In genomic region chr17:50635720-50636144, GRCh38 we compare ENCODE assay signal across 1 cellular context.
TF ChIP-seq lines count a peak whose summit lies in the region.

No MANE protein-coding gene starts in this region.

TF ChIP-seq in HepG2, 621 proteins besides CTCF, POLR2A, EP300 and RAD21 (continued from another document):
- no peak for TF ChIP-seq PAXIP1 (CRISPR knock-in tag; conservative IDR thresholded peaks at IDR 0.05)
- TF ChIP-seq MAFK (conservative IDR thresholded peaks at IDR 0.05 in 1 of 2, IDR thresholded peaks at IDR 0.05 in 1 of 2; ENCODE audit: low read length in 2 of 2) = no peak
- TF ChIP-seq RBFOX2 (IDR thresholded peaks at IDR 0.05; ENCODE audit: low read depth, low read length) = no peak
- TF ChIP-seq ZNF263 (CRISPR knock-in tag; IDR thresholded peaks at IDR 0.05) = 0 out of 2 replicates have a peak, but pooled peaks have one; percentile 17
- TF ChIP-seq BRCA1 (CRISPR knock-in tag; IDR thresholded peaks at IDR 0.05) = no peak
- no peak for TF ChIP-seq TEF (CRISPR knock-in tag; IDR thresholded peaks at IDR 0.05)
- TF ChIP-seq CEBPG (CRISPR knock-in tag; IDR thresholded peaks at IDR 0.05) = no peak
- no peak for TF ChIP-seq REXO4 (CRISPR knock-in tag; IDR thresholded peaks at IDR 0.05; ENCODE audit: borderline replicate concordance)
- no peak for TF ChIP-seq TGIF2 (CRISPR knock-in tag; IDR thresholded peaks at IDR 0.05)
- TF ChIP-seq HNRNPUL1 (IDR thresholded peaks at IDR 0.05; ENCODE audit: low read depth, low read length) = no peak
- no peak for TF ChIP-seq SALL2 (CRISPR knock-in tag; IDR thresholded peaks at IDR 0.05)
- no peak for TF ChIP-seq ZSCAN21 (CRISPR knock-in tag; IDR thresholded peaks at IDR 0.05; ENCODE audit: borderline replicate concordance)
- TF ChIP-seq RELA (CRISPR knock-in tag; IDR thresholded peaks at IDR 0.05) = no peak
- no peak for TF ChIP-seq MTERF4 (CRISPR knock-in tag; IDR thresholded peaks at IDR 0.05)
- TF ChIP-seq, protein P1, sequence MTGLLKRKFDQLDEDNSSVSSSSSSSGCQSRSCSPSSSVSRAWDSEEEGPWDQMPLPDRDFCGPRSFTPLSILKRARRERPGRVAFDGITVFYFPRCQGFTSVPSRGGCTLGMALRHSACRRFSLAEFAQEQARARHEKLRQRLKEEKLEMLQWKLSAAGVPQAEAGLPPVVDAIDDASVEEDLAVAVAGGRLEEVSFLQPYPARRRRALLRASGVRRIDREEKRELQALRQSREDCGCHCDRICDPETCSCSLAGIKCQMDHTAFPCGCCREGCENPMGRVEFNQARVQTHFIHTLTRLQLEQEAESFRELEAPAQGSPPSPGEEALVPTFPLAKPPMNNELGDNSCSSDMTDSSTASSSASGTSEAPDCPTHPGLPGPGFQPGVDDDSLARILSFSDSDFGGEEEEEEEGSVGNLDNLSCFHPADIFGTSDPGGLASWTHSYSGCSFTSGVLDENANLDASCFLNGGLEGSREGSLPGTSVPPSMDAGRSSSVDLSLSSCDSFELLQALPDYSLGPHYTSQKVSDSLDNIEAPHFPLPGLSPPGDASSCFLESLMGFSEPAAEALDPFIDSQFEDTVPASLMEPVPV (CRISPR knock-in tag; IDR thresholded peaks at IDR 0.05) = no peak
- TF ChIP-seq ETV6 (CRISPR knock-in tag; conservative IDR thresholded peaks at IDR 0.05) = 0 out of 2 replicates have a peak, but pooled peaks have one; percentile 38
- no peak for TF ChIP-seq CEBPB (IDR thresholded peaks at IDR 0.05; ENCODE audit: borderline replicate concordance, low read depth, low read length)
- TF ChIP-seq MYC (CRISPR knock-in tag; IDR thresholded peaks at IDR 0.05; ENCODE audit: borderline replicate concordance) = no peak
- no peak for TF ChIP-seq ZNF331 (CRISPR knock-in tag; IDR thresholded peaks at IDR 0.05)
- TF ChIP-seq ISL2 (CRISPR knock-in tag; IDR thresholded peaks at IDR 0.05) = no peak
- no peak for TF ChIP-seq FOXK2 (IDR thresholded peaks at IDR 0.05)
- TF ChIP-seq ZFP90 (CRISPR knock-in tag; IDR thresholded peaks at IDR 0.05; ENCODE audit: borderline replicate concordance) = 0 out of 2 replicates have a peak, but pooled peaks have one; percentile 14
- TF ChIP-seq ZFP62 (CRISPR knock-in tag; IDR thresholded peaks at IDR 0.05) = no peak
- TF ChIP-seq ZNF784 (CRISPR knock-in tag; IDR thresholded peaks at IDR 0.05; ENCODE audit: borderline replicate concordance) = no peak
- TF ChIP-seq ZSCAN20 (CRISPR knock-in tag; IDR thresholded peaks at IDR 0.05; ENCODE audit: borderline replicate concordance) = 0 out of 2 replicates have a peak, but pooled peaks have one; percentile 4
- TF ChIP-seq ELF1 (CRISPR knock-in tag; IDR thresholded peaks at IDR 0.05) = no peak
- TF ChIP-seq HIVEP1 (CRISPR knock-in tag; IDR thresholded peaks at IDR 0.05) = no peak
- TF ChIP-seq ARNT2 (CRISPR knock-in tag; IDR thresholded peaks at IDR 0.05; ENCODE audit: low read depth) = peak; percentile 9; the same call in 1 of the 2 replicates
- TF ChIP-seq NFKB2 (CRISPR knock-in tag; IDR thresholded peaks at IDR 0.05; ENCODE audit: borderline replicate concordance) = no peak
- 0 out of 2 replicates have a peak, but pooled peaks have one; percentile 25 for TF ChIP-seq ZNF766 (CRISPR knock-in tag; IDR thresholded peaks at IDR 0.05; ENCODE audit: borderline replicate concordance)
- no peak for TF ChIP-seq ZNF343 (CRISPR knock-in tag; IDR thresholded peaks at IDR 0.05)
- TF ChIP-seq CCDC6 (CRISPR knock-in tag; IDR thresholded peaks at IDR 0.05) = 0 out of 2 replicates have a peak, but pooled peaks have one; percentile 50
- no peak for TF ChIP-seq EZH2 (conservative IDR thresholded peaks at IDR 0.05; ENCODE audit: low read depth, low read length)
- TF ChIP-seq, protein P2, sequence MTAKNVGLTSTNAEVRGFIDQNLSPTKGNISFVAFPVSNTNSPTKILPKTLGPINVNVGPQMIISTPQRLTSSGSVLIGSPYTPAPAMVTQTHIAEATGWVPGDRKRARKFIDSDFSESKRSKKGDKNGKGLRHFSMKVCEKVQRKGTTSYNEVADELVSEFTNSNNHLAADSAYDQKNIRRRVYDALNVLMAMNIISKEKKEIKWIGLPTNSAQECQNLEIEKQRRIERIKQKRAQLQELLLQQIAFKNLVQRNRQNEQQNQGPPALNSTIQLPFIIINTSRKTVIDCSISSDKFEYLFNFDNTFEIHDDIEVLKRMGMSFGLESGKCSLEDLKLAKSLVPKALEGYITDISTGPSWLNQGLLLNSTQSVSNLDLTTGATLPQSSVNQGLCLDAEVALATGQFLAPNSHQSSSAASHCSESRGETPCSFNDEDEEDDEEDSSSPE (CRISPR knock-in tag; IDR thresholded peaks at IDR 0.05) = no peak
- no peak for TF ChIP-seq REL (CRISPR knock-in tag; conservative IDR thresholded peaks at IDR 0.05)
- TF ChIP-seq ZFAT (CRISPR knock-in tag; conservative IDR thresholded peaks at IDR 0.05) = peak; percentile 64; the same call in 1 of the 2 replicates
- TF ChIP-seq PAWR (CRISPR knock-in tag; IDR thresholded peaks at IDR 0.05; ENCODE audit: borderline replicate concordance) = no peak
- TF ChIP-seq, protein P3, sequence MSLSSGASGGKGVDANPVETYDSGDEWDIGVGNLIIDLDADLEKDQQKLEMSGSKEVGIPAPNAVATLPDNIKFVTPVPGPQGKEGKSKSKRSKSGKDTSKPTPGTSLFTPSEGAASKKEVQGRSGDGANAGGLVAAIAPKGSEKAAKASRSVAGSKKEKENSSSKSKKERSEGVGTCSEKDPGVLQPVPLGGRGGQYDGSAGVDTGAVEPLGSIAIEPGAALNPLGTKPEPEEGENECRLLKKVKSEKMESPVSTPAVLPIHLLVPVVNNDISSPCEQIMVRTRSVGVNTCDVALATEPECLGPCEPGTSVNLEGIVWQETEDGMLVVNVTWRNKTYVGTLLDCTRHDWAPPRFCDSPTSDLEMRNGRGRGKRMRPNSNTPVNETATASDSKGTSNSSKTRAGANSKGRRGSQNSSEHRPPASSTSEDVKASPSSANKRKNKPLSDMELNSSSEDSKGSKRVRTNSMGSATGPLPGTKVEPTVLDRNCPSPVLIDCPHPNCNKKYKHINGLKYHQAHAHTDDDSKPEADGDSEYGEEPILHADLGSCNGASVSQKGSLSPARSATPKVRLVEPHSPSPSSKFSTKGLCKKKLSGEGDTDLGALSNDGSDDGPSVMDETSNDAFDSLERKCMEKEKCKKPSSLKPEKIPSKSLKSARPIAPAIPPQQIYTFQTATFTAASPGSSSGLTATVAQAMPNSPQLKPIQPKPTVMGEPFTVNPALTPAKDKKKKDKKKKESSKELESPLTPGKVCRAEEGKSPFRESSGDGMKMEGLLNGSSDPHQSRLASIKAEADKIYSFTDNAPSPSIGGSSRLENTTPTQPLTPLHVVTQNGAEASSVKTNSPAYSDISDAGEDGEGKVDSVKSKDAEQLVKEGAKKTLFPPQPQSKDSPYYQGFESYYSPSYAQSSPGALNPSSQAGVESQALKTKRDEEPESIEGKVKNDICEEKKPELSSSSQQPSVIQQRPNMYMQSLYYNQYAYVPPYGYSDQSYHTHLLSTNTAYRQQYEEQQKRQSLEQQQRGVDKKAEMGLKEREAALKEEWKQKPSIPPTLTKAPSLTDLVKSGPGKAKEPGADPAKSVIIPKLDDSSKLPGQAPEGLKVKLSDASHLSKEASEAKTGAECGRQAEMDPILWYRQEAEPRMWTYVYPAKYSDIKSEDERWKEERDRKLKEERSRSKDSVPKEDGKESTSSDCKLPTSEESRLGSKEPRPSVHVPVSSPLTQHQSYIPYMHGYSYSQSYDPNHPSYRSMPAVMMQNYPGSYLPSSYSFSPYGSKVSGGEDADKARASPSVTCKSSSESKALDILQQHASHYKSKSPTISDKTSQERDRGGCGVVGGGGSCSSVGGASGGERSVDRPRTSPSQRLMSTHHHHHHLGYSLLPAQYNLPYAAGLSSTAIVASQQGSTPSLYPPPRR (CRISPR knock-in tag; IDR thresholded peaks at IDR 0.05; ENCODE audit: borderline replicate concordance) = no peak
